In the genomic region with DNA sequence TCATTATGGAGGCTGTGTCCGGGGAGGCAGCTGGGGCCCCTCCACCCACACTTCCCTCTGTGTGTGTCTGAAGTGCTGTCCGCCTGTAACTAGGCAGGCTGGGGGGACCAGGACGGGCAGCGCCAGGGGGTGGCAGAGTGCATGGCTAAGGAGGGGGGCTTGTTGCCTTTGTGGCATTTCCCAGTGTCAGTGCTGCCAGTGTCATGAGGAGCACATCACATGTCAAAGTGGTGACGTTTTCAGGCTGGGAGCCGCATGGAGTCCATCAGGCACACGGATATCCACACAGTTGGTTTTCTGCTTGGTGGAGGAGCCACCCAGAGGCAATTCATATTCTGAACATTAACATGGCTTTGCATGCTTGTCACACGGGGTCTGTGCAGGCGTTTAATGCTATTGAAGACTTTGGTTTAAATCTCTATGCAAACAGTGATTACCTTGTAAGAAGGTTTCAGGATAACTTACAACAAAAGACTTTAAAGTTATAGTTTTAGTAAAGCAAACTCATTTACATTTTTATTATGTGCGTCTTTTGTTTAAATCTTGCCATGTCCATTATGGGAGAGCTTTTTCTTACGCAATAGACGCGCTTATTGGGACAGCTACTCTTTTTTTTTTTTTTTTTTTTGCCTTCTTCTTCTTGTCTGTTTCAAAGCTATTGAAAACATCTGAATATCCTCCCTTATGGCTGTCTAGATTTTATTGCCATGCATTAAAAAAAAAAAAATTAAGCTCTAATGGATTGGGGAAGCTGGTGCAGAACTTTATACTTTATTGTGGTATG, we compare ENCODE assay signal across 1 cellular context.
TF ChIP-seq lines count a peak whose summit lies in the region.

No MANE protein-coding gene starts in this region.

TF ChIP-seq in IMR-90, 13 proteins besides CTCF, POLR2A, EP300 and RAD21:
- no peak for TF ChIP-seq SMC3 (IDR thresholded peaks at IDR 0.05; ENCODE audit: low read depth, low read length)
- TF ChIP-seq CHD1 (IDR thresholded peaks at IDR 0.05; ENCODE audit: low read depth, low read length), result no peak
- peak; percentile 68 for TF ChIP-seq CEBPB (IDR thresholded peaks at IDR 0.05; ENCODE audit: low read depth, low read length)
TF ChIP-seq in IMR-90: peak in this region for 1.
